13 cellular contexts compared by ENCODE assay signal in the genomic region with DNA sequence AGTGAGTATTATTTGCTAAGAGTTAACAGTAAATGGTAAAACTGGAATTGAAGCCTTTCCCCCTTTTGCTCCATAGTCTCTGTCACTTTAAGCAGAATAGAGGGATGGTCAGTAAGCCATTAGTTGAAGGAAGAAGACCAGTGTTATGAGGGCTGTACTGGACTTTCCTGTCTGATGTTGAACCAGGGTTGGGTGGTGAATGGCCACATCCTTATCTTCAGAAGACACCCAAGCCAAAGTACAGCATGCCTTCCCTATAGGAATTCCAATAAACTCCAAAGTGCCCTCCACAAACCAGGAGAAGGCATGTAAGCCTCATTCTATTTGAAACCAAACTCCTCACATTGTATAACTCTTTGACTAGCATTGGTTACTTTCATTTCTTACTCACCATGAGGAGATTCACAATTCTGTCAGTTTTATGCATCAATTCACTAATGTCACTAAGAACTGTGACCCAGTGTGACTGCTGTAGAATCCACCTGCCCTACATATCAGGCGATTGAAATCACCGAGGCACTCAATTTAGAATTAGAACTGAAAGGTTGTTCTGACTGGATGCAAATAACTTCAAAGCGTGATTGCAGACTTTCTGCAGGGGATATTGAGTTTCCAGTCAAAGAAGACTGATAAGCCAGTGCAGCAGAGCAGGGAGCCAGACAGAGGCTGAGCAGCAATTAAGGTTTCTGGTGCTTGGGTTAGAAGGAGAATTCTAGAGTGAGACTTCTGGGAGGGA.
DNase-seq lines count a peak whose midpoint lies in the region; ATAC-seq and TF ChIP-seq lines count a peak whose summit lies in the region.
"Had no signal": no experiment of that assay in that cellular context is flagged by ENCODE, and none has a peak within 500 bp of the region (broad histone marks: within the 10 kb centered on the region; RNA-seq: fewer than 3 reads in every experiment).

No MANE protein-coding gene starts in this region.

- DNase-seq in GM06990 (ENCODE audit: extremely low read depth, insufficient read length) (peak; percentile 67), SKM-1 (lab: John Stamatoyannopoulos, UW; ENCODE audit: unreplicated experiment) (no peak), medulla oblongata (ENCODE audit: extremely low spot score) (no peak), AG20443 (ENCODE audit: low spot score) (no peak), anterior cingulate cortex (lab: John Stamatoyannopoulos, UW) (no peak)
- DNase-seq: activated gamma-delta T cell treated with Interleukin-2 at 50 U/mL for 16 hours; dermis blood vessel endothelial cell; NK-92 treated with Interleukin-12 subunit alpha and Interleukin-12 subunit beta, amount 100 ng/mL, for 24 hours; stimulated activated CD4-positive, alpha-beta T cell treated with anti-CD3 and anti-CD28 coated beads, Interleukin-2, amount 100 ng/mL, for 24 hours had no signal

- TF ChIP-seq CTCF in GM06990 (IDR thresholded peaks at IDR 0.05; ENCODE audit: insufficient read depth, low read length, poor library complexity, severe bottlenecking): no peak

- peak; percentile 90 for ATAC-seq in GM19351 (IDR thresholded peaks at IDR 0.05; ENCODE audit: unreplicated experiment)
- ATAC-seq in HG02852 (IDR thresholded peaks at IDR 0.05; ENCODE audit: unreplicated experiment): peak; percentile 95
- peak; percentile 94 for ATAC-seq in HG03575 (IDR thresholded peaks at IDR 0.05; ENCODE audit: extremely low read depth, insufficient number of reproducible peaks, low FRiP score, unreplicated experiment)

- peak overlapping the region; percentile 28; the same call in 1 of the 2 replicates for H3K4me3 ChIP-seq in GM06990 (replicated peaks; ENCODE audit: low read depth, low read length)
- H3K4me3 ChIP-seq: tibial nerve had no signal

- H3K27me3 ChIP-seq in GM06990 (replicated peaks; ENCODE audit: control insufficient read depth, insufficient read depth, low read length): no peaks in the 10 kb centered on the region
- H3K27me3 ChIP-seq: tibial nerve had no signal

- H3K36me3 ChIP-seq in GM06990 (ENCODE audit: control insufficient read depth, insufficient read depth, low read length): no peaks in the 10 kb centered on the region
- H3K36me3 ChIP-seq: tibial nerve had no signal
